ENCODE assay signal across 1 cellular context in genomic region chr1:18176619-18177018, GRCh38.
TF ChIP-seq lines count a peak whose summit lies in the region.

No MANE protein-coding gene starts in this region.

TF ChIP-seq in GM23338, 12 proteins besides CTCF, POLR2A, EP300 and RAD21 (continued from another document):
- TF ChIP-seq EZH2 (IDR thresholded peaks at IDR 0.05; ENCODE audit: low read depth, unreplicated experiment) (no peak), CREB1 (CRISPR knock-in tag; IDR thresholded peaks at IDR 0.05; ENCODE audit: low read depth) (no peak), ZNF114 (CRISPR knock-in tag; IDR thresholded peaks at IDR 0.05) (no peak), JUNB (IDR thresholded peaks at IDR 0.05; ENCODE audit: unreplicated experiment) (no peak)
- TF ChIP-seq, protein P1, sequence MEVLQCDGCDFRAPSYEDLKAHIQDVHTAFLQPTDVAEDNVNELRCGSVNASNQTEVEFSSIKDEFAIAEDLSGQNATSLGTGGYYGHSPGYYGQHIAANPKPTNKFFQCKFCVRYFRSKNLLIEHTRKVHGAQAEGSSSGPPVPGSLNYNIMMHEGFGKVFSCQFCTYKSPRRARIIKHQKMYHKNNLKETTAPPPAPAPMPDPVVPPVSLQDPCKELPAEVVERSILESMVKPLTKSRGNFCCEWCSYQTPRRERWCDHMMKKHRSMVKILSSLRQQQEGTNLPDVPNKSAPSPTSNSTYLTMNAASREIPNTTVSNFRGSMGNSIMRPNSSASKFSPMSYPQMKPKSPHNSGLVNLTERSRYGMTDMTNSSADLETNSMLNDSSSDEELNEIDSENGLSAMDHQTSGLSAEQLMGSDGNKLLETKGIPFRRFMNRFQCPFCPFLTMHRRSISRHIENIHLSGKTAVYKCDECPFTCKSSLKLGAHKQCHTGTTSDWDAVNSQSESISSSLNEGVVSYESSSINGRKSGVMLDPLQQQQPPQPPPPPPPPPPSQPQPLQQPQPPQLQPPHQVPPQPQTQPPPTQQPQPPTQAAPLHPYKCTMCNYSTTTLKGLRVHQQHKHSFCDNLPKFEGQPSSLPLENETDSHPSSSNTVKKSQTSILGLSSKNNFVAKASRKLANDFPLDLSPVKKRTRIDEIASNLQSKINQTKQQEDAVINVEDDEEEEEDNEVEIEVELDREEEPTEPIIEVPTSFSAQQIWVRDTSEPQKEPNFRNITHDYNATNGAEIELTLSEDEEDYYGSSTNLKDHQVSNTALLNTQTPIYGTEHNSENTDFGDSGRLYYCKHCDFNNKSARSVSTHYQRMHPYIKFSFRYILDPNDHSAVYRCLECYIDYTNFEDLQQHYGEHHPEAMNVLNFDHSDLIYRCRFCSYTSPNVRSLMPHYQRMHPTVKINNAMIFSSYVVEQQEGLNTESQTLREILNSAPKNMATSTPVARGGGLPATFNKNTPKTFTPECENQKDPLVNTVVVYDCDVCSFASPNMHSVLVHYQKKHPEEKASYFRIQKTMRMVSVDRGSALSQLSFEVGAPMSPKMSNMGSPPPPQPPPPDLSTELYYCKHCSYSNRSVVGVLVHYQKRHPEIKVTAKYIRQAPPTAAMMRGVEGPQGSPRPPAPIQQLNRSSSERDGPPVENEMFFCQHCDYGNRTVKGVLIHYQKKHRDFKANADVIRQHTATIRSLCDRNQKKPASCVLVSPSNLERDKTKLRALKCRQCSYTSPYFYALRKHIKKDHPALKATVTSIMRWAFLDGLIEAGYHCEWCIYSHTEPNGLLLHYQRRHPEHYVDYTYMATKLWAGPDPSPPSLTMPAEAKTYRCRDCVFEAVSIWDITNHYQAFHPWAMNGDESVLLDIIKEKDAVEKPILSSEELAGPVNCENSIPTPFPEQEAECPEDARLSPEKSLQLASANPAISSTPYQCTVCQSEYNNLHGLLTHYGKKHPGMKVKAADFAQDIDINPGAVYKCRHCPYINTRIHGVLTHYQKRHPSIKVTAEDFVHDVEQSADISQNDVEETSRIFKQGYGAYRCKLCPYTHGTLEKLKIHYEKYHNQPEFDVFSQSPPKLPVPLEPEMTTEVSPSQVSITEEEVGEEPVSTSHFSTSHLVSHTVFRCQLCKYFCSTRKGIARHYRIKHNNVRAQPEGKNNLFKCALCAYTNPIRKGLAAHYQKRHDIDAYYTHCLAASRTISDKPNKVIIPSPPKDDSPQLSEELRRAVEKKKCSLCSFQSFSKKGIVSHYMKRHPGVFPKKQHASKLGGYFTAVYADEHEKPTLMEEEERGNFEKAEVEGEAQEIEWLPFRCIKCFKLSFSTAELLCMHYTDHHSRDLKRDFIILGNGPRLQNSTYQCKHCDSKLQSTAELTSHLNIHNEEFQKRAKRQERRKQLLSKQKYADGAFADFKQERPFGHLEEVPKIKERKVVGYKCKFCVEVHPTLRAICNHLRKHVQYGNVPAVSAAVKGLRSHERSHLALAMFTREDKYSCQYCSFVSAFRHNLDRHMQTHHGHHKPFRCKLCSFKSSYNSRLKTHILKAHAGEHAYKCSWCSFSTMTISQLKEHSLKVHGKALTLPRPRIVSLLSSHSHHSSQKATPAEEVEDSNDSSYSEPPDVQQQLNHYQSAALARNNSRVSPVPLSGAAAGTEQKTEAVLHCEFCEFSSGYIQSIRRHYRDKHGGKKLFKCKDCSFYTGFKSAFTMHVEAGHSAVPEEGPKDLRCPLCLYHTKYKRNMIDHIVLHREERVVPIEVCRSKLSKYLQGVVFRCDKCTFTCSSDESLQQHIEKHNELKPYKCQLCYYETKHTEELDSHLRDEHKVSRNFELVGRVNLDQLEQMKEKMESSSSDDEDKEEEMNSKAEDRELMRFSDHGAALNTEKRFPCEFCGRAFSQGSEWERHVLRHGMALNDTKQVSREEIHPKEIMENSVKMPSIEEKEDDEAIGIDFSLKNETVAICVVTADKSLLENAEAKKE (CRISPR knock-in tag; IDR thresholded peaks at IDR 0.05), result no peak
- TF ChIP-seq, protein P2, sequence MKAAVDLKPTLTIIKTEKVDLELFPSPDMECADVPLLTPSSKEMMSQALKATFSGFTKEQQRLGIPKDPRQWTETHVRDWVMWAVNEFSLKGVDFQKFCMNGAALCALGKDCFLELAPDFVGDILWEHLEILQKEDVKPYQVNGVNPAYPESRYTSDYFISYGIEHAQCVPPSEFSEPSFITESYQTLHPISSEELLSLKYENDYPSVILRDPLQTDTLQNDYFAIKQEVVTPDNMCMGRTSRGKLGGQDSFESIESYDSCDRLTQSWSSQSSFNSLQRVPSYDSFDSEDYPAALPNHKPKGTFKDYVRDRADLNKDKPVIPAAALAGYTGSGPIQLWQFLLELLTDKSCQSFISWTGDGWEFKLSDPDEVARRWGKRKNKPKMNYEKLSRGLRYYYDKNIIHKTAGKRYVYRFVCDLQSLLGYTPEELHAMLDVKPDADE (IDR thresholded peaks at IDR 0.05), result no peak
